Comparison of ENCODE assay signal across 6 cellular contexts in the genomic region with DNA sequence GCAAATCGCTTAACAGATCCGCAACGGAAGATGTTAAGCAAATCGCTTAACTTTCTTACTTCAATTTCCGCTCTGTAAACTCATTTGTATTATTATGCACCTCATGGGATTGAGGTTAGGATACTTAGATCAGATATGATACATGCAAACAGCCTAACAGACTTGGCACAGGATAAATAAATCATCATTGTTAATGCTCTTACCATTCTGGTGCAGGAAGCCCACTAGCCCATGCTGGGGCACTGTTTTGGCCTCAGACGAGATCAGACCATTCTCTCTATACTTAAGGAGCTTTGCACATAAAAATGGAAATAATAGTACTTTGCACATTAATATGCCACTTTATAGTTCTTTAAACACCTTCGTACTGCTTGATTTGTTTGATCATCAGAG.
A peak's percentile ranks its signal among the peaks of the same experiment; 100 is the strongest.
DNase-seq lines count a peak whose midpoint lies in the region; ATAC-seq and TF ChIP-seq lines count a peak whose summit lies in the region.

No MANE protein-coding gene starts in this region.

- DNase-seq in AML-193 (lab: John Stamatoyannopoulos, UW): peak; percentile 51 to 57
- DNase-seq in NAMALWA (ENCODE audit: low spot score): peak; percentile 76
- DNase-seq in epithelial cell of esophagus (ENCODE audit: low read depth): no peak
- DNase-seq in stimulated activated naive CD8-positive, alpha-beta T cell treated with anti-CD3 and anti-CD28 coated beads, Interleukin-15, amount 100 ng/mL, for 72 hours: peak in 1 of 2 donors; percentile 19
- DNase-seq in amniotic stem cell (lab: John Stamatoyannopoulos, UW): no peak

- no peaks in the 10 kb centered on the region for H3K27me3 Mint-ChIP-seq in stimulated activated naive CD8-positive, alpha-beta T cell treated with anti-CD3 and anti-CD28 coated beads, Interleukin-15, amount 100 ng/mL, for 72 hours

- H3K4me3 ChIP-seq in epithelial cell of esophagus (ENCODE audit: low read length): peak overlapping the region; percentile 89

- H3K9me3 Mint-ChIP-seq in stimulated activated naive CD8-positive, alpha-beta T cell treated with anti-CD3 and anti-CD28 coated beads, Interleukin-15, amount 100 ng/mL, for 72 hours: no peaks in the 10 kb centered on the region

- peaks cover 33% of the 10 kb centered on the region for H3K4me1 Mint-ChIP-seq in stimulated activated naive CD8-positive, alpha-beta T cell treated with anti-CD3 and anti-CD28 coated beads, Interleukin-15, amount 100 ng/mL, for 72 hours

- H3K27ac Mint-ChIP-seq in stimulated activated naive CD8-positive, alpha-beta T cell treated with anti-CD3 and anti-CD28 coated beads, Interleukin-15, amount 100 ng/mL, for 72 hours: peak overlapping the region; percentile 95 to 97

- H3K4me3 Mint-ChIP-seq in stimulated activated naive CD8-positive, alpha-beta T cell treated with anti-CD3 and anti-CD28 coated beads, Interleukin-15, amount 100 ng/mL, for 72 hours: peak overlapping the region; percentile 91 to 97

- no peak for TF ChIP-seq CTCF in epithelial cell of esophagus (IDR thresholded peaks at IDR 0.05; ENCODE audit: insufficient read depth, low read depth, low read length, missing control alignments)

- peak; percentile 13 for ATAC-seq in stimulated activated naive CD8-positive, alpha-beta T cell treated with anti-CD3 and anti-CD28 coated beads, Interleukin-15, amount 100 ng/mL, for 72 hours
- ATAC-seq in GM18517 (IDR thresholded peaks at IDR 0.05; ENCODE audit: unreplicated experiment): no peak

Comparison
In these comparisons a context has a peak if more than half of its experiments do, and no peak if none do; other contexts are left out.
1. DNase-seq: peak in AML-193 (2 of 2) and NAMALWA (single experiment); none in epithelial cell of esophagus (single experiment) and amniotic stem cell (single experiment).